Comparison of ENCODE assay signal across 10 cellular contexts in the genomic region with DNA sequence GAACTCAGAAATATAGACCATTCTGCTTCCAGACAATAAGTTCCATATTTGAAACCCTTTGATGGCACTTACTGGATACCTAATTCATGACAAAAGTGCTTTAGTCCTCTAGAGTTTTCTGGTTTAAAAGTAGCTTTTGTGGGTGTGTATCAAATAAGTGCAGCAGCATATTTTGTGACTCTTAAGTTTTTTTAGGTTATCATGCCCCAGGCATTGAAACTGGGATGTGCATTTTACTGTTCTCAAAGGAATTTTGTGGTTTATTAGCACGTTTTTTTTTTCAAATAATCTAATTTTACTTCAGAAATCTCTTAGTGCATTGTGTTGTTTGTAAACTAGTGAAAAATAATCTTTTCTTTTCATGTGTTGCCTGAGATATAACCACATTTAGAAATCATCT. TPM values are rescaled to one million over a fixed set of nuclear protein-coding genes. Genes with fewer than 3 reads are reported as not detected.
DNase-seq lines count a peak whose midpoint lies in the region; ATAC-seq and TF ChIP-seq lines count a peak whose summit lies in the region.
"Had no signal": no experiment of that assay in that cellular context is flagged by ENCODE, and none has a peak within 500 bp of the region (broad histone marks: within the 10 kb centered on the region; RNA-seq: fewer than 3 reads in every experiment).

No MANE protein-coding gene starts in this region.

- WGBS in mammary epithelial cell (ENCODE audit: low coverage, missing lambda C conversion rate), result 0% methylated on average over 1 of the region's 1 CpG

- peak overlapping the region; percentile 86 for H3K27ac ChIP-seq in mammary epithelial cell (ENCODE audit: insufficient read depth, low read depth, low read length)

- H3K79me2 ChIP-seq in mammary epithelial cell (ENCODE audit: insufficient read depth, low read length), result peaks cover 63% of the 10 kb centered on the region

- H3K9me3 Mint-ChIP-seq in IgD-negative memory B cell, result no peaks in the 10 kb centered on the region
- no peaks in the 10 kb centered on the region for H3K9me3 Mint-ChIP-seq in naive B cell

- H3K4me1 Mint-ChIP-seq in IgD-negative memory B cell (peaks cover 39 to 53% (median 43%) of the 10 kb centered on the region in 3 donors), naive B cell (peaks cover 38 to 68% (median 53%) of the 10 kb centered on the region in 3 donors)

- peak overlapping the region; percentile 92 for H3K4me2 ChIP-seq in mammary epithelial cell (ENCODE audit: insufficient read depth, low read depth, low read length)

- intact Hi-C loops in mammary epithelial cell (cut with micrococcal nuclease), result loop anchor here (1.0 kb wide), 1 partner anchor 556 kb away; no protein-coding TSS in a partner anchor

- dilution Hi-C loops in mammary epithelial cell (cut with HindIII; ENCODE audit: low sequenced_read_pairs), result no loop called here

- H3K27ac Mint-ChIP-seq in IgD-negative memory B cell, result peak overlapping the region; percentile 99 to 100 (median 100)
- peak overlapping the region in 4 of 6 donors; percentile 97 to 100 (median 100) for H3K27ac Mint-ChIP-seq in naive B cell

- in situ Hi-C loops in mammary epithelial cell (cut with MboI; ENCODE audit: low sequenced_read_pairs in 2 of 2), result no loop called here

- peaks cover 1% of the 10 kb centered on the region for H3K27me3 Mint-ChIP-seq in IgD-negative memory B cell
- H3K27me3 Mint-ChIP-seq in naive B cell, result peaks cover 0 to under 1% (median 0%) of the 10 kb centered on the region in 3 donors

- H3K4me3 ChIP-seq in AG10803 (ENCODE audit: low read length), result peak overlapping the region; percentile 98
- peak overlapping the region; percentile 85 to 90 (median 89) for H3K4me3 ChIP-seq in mammary epithelial cell (replicated peaks in 1 of 3; ENCODE audit: insufficient read depth in 1 of 3, low read depth in 2 of 3, low read length in 3 of 3)

- H3K9me3 ChIP-seq in mammary epithelial cell (replicated peaks; ENCODE audit: insufficient read depth, low read length), result no peaks in the 10 kb centered on the region

- peaks cover 28% of the 10 kb centered on the region for H3K36me3 ChIP-seq in mammary epithelial cell (ENCODE audit: insufficient read depth, low read length)

- ATAC-seq in naive B cell (ENCODE audit: low read depth in 2 of 2), result no peak
- no peak for ATAC-seq in GM18520 (IDR thresholded peaks at IDR 0.05; ENCODE audit: unreplicated experiment)
- ATAC-seq in GM18502 (IDR thresholded peaks at IDR 0.05; ENCODE audit: poor library complexity, unreplicated experiment), result no peak
- ATAC-seq in HG02981 (IDR thresholded peaks at IDR 0.05; ENCODE audit: unreplicated experiment), result no peak
- ATAC-seq: Right ventricle myocardium inferior had no signal

- H3K4me1 ChIP-seq in mammary epithelial cell (ENCODE audit: insufficient read depth, low read length), result peaks cover 24% of the 10 kb centered on the region

- DNase-seq in AG10803 (ENCODE audit: low read depth), result peak; percentile 11
- no peak for DNase-seq in mammary epithelial cell
- DNase-seq in naive B cell, result no peak
- no peak for DNase-seq in islet precursor cell
- DNase-seq: effector CD4-positive, alpha-beta T cell had no signal

- H2AFZ ChIP-seq in mammary epithelial cell (ENCODE audit: low read depth, low read length), result no peak overlapping the region

- no peaks in the 10 kb centered on the region for H3K27me3 ChIP-seq in mammary epithelial cell (ENCODE audit: insufficient read depth, low read length)

- H4K20me1 ChIP-seq in mammary epithelial cell (ENCODE audit: insufficient read depth, low read length), result no peaks in the 10 kb centered on the region

- TF ChIP-seq CTCF in AG10803 (conservative IDR thresholded peaks at IDR 0.05; ENCODE audit: low read length) (no peak), mammary epithelial cell (conservative IDR thresholded peaks at IDR 0.05 in 1 of 2, IDR thresholded peaks at IDR 0.05 in 1 of 2; ENCODE audit: extremely low read depth in 1 of 2, insufficient read depth in 1 of 2, low read depth in 1 of 2, low read length in 2 of 2) (no peak)

- H3K4me3 Mint-ChIP-seq in IgD-negative memory B cell (peak overlapping the region; percentile 99 to 100 (median 100)), naive B cell (peak overlapping the region; percentile 98 to 100 (median 100))

- BruUV-seq in mammary epithelial cell (replicated peaks; lab: Mats Ljungman, UMichigan), result no TSS peak

- CTCF ChIA-PET in mammary epithelial cell (lab: Charles Lee; ENCODE audit: low non-redundant PET), result interaction anchor here (0.7 to 0.8 kb wide), 2 partner anchors 79 to 1205 kb away, joined by 6 to 7 read pairs; no protein-coding TSS in a partner anchor

- peak overlapping the region; percentile 98 for H3K9ac ChIP-seq in mammary epithelial cell (ENCODE audit: insufficient read depth, low read length)

- H3K36me3 Mint-ChIP-seq in IgD-negative memory B cell (peaks cover 10% of the 10 kb centered on the region), naive B cell (peaks cover 14 to 23% of the 10 kb centered on the region in 2 donors)

RNA-seq across cellular contexts. Expression of a gene that starts 1.5 kb away (rescaled TPM):
- polyA plus RNA-seq in IgD-negative memory B cell, result 234 TPM
- 100 to 1,000 TPM; 191 to 245 TPM for total RNA-seq in mammary epithelial cell
- polyA plus RNA-seq in mammary epithelial cell, result 325 TPM
- polyA minus RNA-seq in mammary epithelial cell, result 415 TPM
- polyA plus RNA-seq in naive B cell (ENCODE audit: low read depth in 6 of 6), result 100 to 1,000 TPM; 245 to 322 (median 271) TPM

RNA-seq across cellular contexts. Expression of a gene that starts 28.9 kb away (rescaled TPM):
- polyA plus RNA-seq in IgD-negative memory B cell (0.53 TPM), mammary epithelial cell (0.15 TPM), naive B cell (ENCODE audit: low read depth in 6 of 6) (1 to 10 TPM in 4 of 6 donors, under 1 TPM in 1, not detected in 1; 0.38 to 2.5 (median 1.2) TPM)
- 1 to 10 TPM in 1 of 2 donors, under 1 TPM in 1; 0.24 to 1.8 TPM for total RNA-seq in mammary epithelial cell
- not detected for polyA minus RNA-seq in mammary epithelial cell

RNA-seq across cellular contexts. Expression of a gene that starts 29.0 kb away (rescaled TPM):
- 18.6 TPM for polyA plus RNA-seq in IgD-negative memory B cell
- total RNA-seq in mammary epithelial cell, result 10 to 100 TPM in 1 of 2 donors, 1 to 10 TPM in 1; 8.8 to 11.2 TPM
- 13.7 TPM for polyA plus RNA-seq in mammary epithelial cell
- 12.1 TPM for polyA minus RNA-seq in mammary epithelial cell
- polyA plus RNA-seq in naive B cell (ENCODE audit: low read depth in 6 of 6), result 10 to 100 TPM; 20.7 to 37.3 (median 24.8) TPM
